Comparison of ENCODE assay signal across 8 cellular contexts in the genomic region with DNA sequence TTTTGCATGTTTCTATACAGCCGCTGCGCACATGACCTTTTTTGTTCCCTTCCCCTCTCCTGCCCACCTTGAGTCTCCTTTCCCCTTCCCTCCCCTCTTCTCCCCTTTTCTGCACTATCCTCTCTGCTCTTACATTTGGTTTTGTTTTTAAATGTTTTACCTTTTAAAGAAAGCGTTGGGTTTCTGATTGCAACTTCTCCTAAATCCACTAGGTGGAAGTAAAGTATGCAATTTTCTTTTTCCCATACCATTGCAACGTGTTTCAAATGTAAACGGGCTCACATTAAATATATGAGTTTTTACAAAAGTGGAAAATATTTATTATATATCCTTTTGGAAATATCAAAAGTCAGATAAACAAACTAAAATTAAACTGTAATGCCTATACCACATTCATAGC.
DNase-seq lines count a peak whose midpoint lies in the region; ATAC-seq, FAIRE-seq and TF ChIP-seq lines count a peak whose summit lies in the region.

No MANE protein-coding gene starts in this region.

- H3K9me3 Mint-ChIP-seq in activated naive CD4-positive, alpha-beta T cell treated with anti-CD3 and anti-CD28 coated beads, Interleukin-2, amount 50 U/mL, for 72 hours, result no peaks in the 10 kb centered on the region

- H3K4me3 ChIP-seq in OCI-LY1 (ENCODE audit: low read depth, low read length, poor library complexity, severe bottlenecking), result no peak overlapping the region
- H3K4me3 ChIP-seq in endothelial cell of umbilical vein (replicated peaks in 1 of 3; ENCODE audit: insufficient read depth in 1 of 3, low read depth in 1 of 3, low read length in 3 of 3), result no peak overlapping the region

- no peaks in the 10 kb centered on the region for H3K9me1 ChIP-seq in endothelial cell of umbilical vein (replicated peaks; ENCODE audit: control insufficient read depth, extremely low read depth, insufficient read depth, low read length)

- POLR2A ChIA-PET in HEK293T (lab: Yijun Ruan, JAX), result no interaction called here
- POLR2A ChIA-PET in endothelial cell of umbilical vein (lab: Charles Lee), result no interaction called here

- H3K36me3 Mint-ChIP-seq in activated naive CD4-positive, alpha-beta T cell treated with anti-CD3 and anti-CD28 coated beads, Interleukin-2, amount 50 U/mL, for 72 hours, result peaks cover 0 to 4% of the 10 kb centered on the region in 2 donors

- no peak for ATAC-seq in HG03354 (IDR thresholded peaks at IDR 0.05; ENCODE audit: poor library complexity, severe bottlenecking, unreplicated experiment)
- ATAC-seq in activated naive CD4-positive, alpha-beta T cell treated with anti-CD3 and anti-CD28 coated beads, Interleukin-2, amount 50 U/mL, for 72 hours, result no peak
- no peak for ATAC-seq in GM18858 (IDR thresholded peaks at IDR 0.05; ENCODE audit: unreplicated experiment)

- dilution Hi-C loops in endothelial cell of umbilical vein (cut with MboI; ENCODE audit: extremely low pct_ligation_motif_present, low sequenced_read_pairs), result no loop called here

- no peaks in the 10 kb centered on the region for H3K4me1 ChIP-seq in OCI-LY1 (ENCODE audit: insufficient read depth, low read length, severe bottlenecking)
- H3K4me1 ChIP-seq in endothelial cell of umbilical vein (ENCODE audit: control insufficient read depth, extremely low read depth, insufficient read depth, low read length), result no peaks in the 10 kb centered on the region

- BruUV-seq in endothelial cell of umbilical vein (replicated peaks; lab: Mats Ljungman, UMichigan), result no TSS peak

- H4K20me1 ChIP-seq in OCI-LY1 (ENCODE audit: insufficient read depth, low read length) (no peaks in the 10 kb centered on the region), endothelial cell of umbilical vein (replicated peaks; ENCODE audit: control insufficient read depth, extremely low read depth, insufficient read depth, low read length) (no peaks in the 10 kb centered on the region)

- TF ChIP-seq POLR2A in endothelial cell of umbilical vein (IDR thresholded peaks at IDR 0.05; ENCODE audit: low read depth, low read length), result no peak

- H2AFZ ChIP-seq in OCI-LY1 (ENCODE audit: low read length), result no peak overlapping the region
- H2AFZ ChIP-seq in endothelial cell of umbilical vein (ENCODE audit: low read depth, low read length), result no peak overlapping the region

- CTCF ChIA-PET in HEK293T (lab: Yijun Ruan, JAX) (interaction anchor here (1.1 kb wide), 1 partner anchor 544 kb away, joined by 3 read pairs; no protein-coding TSS in a partner anchor), endothelial cell of umbilical vein (lab: Charles Lee) (interaction anchor here (1.0 to 5.0 kb wide), 5 partner anchors 10 to 731 kb away, joined by 3 to 37 read pairs (median 6); no protein-coding TSS in a partner anchor)

- TF ChIP-seq CTCF in OCI-LY1 (IDR thresholded peaks at IDR 0.05; ENCODE audit: low read length), result peak; percentile 58
- peak; percentile 20 to 21 for TF ChIP-seq CTCF in endothelial cell of umbilical vein (IDR thresholded peaks at IDR 0.05; ENCODE audit: extremely low read depth in 1 of 2, insufficient read depth in 1 of 2, low read depth in 1 of 2, low read length in 2 of 2)

- H3K27me3 ChIP-seq in OCI-LY1 (ENCODE audit: insufficient read depth, low read length), result no peaks in the 10 kb centered on the region
- H3K27me3 ChIP-seq in endothelial cell of umbilical vein (ENCODE audit: control insufficient read depth in 2 of 2, insufficient read depth in 2 of 2, low read length in 2 of 2), result no peaks in the 10 kb centered on the region

- H3F3A ChIP-seq in OCI-LY1 (ENCODE audit: insufficient read depth, low read length), result no peaks in the 10 kb centered on the region

- H3K9ac ChIP-seq in OCI-LY1 (ENCODE audit: low read length) (no peak overlapping the region), endothelial cell of umbilical vein (replicated peaks; ENCODE audit: extremely low read depth, insufficient read depth, low read length) (no peak overlapping the region)

- H3K4me2 ChIP-seq in OCI-LY1 (ENCODE audit: low read length), result no peak overlapping the region
- no peak overlapping the region for H3K4me2 ChIP-seq in endothelial cell of umbilical vein (ENCODE audit: insufficient read depth, low read length)

- H3K27ac ChIP-seq in OCI-LY1 (ENCODE audit: low read depth, low read length, poor library complexity, severe bottlenecking) (no peak overlapping the region), endothelial cell of umbilical vein (ENCODE audit: insufficient read depth, low read depth, low read length) (no peak overlapping the region)

- FAIRE-seq in endothelial cell of umbilical vein (lab: Jason Lieb, UNC), result no peak

- H3K79me2 ChIP-seq in OCI-LY1 (ENCODE audit: insufficient read depth, low read length) (no peaks in the 10 kb centered on the region), endothelial cell of umbilical vein (ENCODE audit: control insufficient read depth, insufficient read depth, low read length) (no peaks in the 10 kb centered on the region)

- intact Hi-C loops in endothelial cell of umbilical vein (cut with micrococcal nuclease), result loop anchor here (1.0 to 10.0 kb wide), 4 partner anchors 503 to 730 kb away; partner anchors contain the start of gene DIRAS2

- DNase-seq in AG08395 (ENCODE audit: low spot score) (peak; percentile 11), HEK293T (ENCODE audit: extremely low spot score) (peak; percentile 14), endothelial cell of umbilical vein (ENCODE audit: low read depth, low spot score) (no peak), renal cortical epithelial cell (ENCODE audit: low read depth) (peak; percentile 23)
- DNase-seq in activated naive CD4-positive, alpha-beta T cell treated with anti-CD3 and anti-CD28 coated beads, Interleukin-2, amount 50 U/mL, for 72 hours (ENCODE audit: low spot score in 2 of 2), result no peak

- H3K36me3 ChIP-seq in OCI-LY1 (ENCODE audit: insufficient read depth, low read length) (no peaks in the 10 kb centered on the region), endothelial cell of umbilical vein (ENCODE audit: control insufficient read depth in 2 of 2, extremely low read depth in 1 of 2, insufficient read depth in 2 of 2, low read length in 2 of 2) (no peaks in the 10 kb centered on the region)

- H3K9me3 ChIP-seq in OCI-LY1 (ENCODE audit: low read length), result no peaks in the 10 kb centered on the region
- no peaks in the 10 kb centered on the region for H3K9me3 ChIP-seq in endothelial cell of umbilical vein (replicated peaks; ENCODE audit: control insufficient read depth, insufficient read depth, low read length)

- H3K27ac Mint-ChIP-seq in activated naive CD4-positive, alpha-beta T cell treated with anti-CD3 and anti-CD28 coated beads, Interleukin-2, amount 50 U/mL, for 72 hours, result no peak overlapping the region

- H3K9me2 ChIP-seq in OCI-LY1 (ENCODE audit: low read depth, low read length), result no peaks in the 10 kb centered on the region

TF ChIP-seq in HEK293T, 16 proteins besides CTCF, POLR2A, EP300 and RAD21:
- TF ChIP-seq FOXM1 (IDR thresholded peaks at IDR 0.05; ENCODE audit: borderline replicate concordance) (no peak), PKNOX1 (IDR thresholded peaks at IDR 0.05) (no peak), FOXA1 (IDR thresholded peaks at IDR 0.05) (no peak), ARNT (IDR thresholded peaks at IDR 0.05) (no peak)

TF ChIP-seq in endothelial cell of umbilical vein, 7 proteins besides CTCF, POLR2A, EP300 and RAD21:
- TF ChIP-seq, protein P1, sequence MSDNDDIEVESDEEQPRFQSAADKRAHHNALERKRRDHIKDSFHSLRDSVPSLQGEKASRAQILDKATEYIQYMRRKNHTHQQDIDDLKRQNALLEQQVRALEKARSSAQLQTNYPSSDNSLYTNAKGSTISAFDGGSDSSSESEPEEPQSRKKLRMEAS (IDR thresholded peaks at IDR 0.05; ENCODE audit: insufficient read depth, insufficient read length), result no peak
- TF ChIP-seq EZH2 (IDR thresholded peaks at IDR 0.05; ENCODE audit: borderline replicate concordance, low read depth, low read length, severe bottlenecking) (no peak), FOS (IDR thresholded peaks at IDR 0.05; ENCODE audit: borderline replicate concordance, insufficient read depth, low read length) (no peak), JUN (IDR thresholded peaks at IDR 0.05; ENCODE audit: borderline replicate concordance, insufficient read depth, insufficient read length, low read depth) (no peak), MYC (IDR thresholded peaks at IDR 0.05; ENCODE audit: low read depth, low read length) (no peak), POLR2AphosphoS5 (IDR thresholded peaks at IDR 0.05; ENCODE audit: insufficient read depth, low read depth, low read length) (no peak), GATA2 (IDR thresholded peaks at IDR 0.05; ENCODE audit: insufficient read depth, insufficient read length, low read depth, low read length) (no peak)

Comparison
In these comparisons a context has a peak if more than half of its experiments do, and no peak if none do; other contexts are left out.
1. DNase-seq: peak in AG08395 (single experiment), HEK293T (single experiment) and renal cortical epithelial cell (single experiment); none in endothelial cell of umbilical vein (single experiment) and activated naive CD4-positive, alpha-beta T cell treated with anti-CD3 and anti-CD28 coated beads, Interleukin-2, amount 50 U/mL, for 72 hours (0 of 2).